ENCODE assay signal across 8 cellular contexts in genomic region chr2:60556998-60557955, GRCh38. TPM values are rescaled to one million over a fixed set of nuclear protein-coding genes. Genes with fewer than 3 reads are reported as not detected.
DNase-seq lines count a peak whose midpoint lies in the region; ATAC-seq lines count a peak whose summit lies in the region.

No MANE protein-coding gene starts in this region.

- H3K9me3 ChIP-seq in mononuclear cell (ENCODE audit: low read depth, low read length): no peaks in the 10 kb centered on the region

- no peaks in the 10 kb centered on the region for H3K9me3 Mint-ChIP-seq in activated T-helper 2 cell treated with anti-CD3 and anti-CD28 coated beads, Interferon-gamma antibody, Interleukin-2, Interleukin-4, amounts not matched to agents 10 μg/mL and 5 μg/mL and 100 μg/mL, durations not matched to agents 14 hours and 24 hours and 36 hours

- intact Hi-C loops in activated T-helper 2 cell treated with anti-CD3 and anti-CD28 coated beads, Interferon-gamma antibody, Interleukin-2, Interleukin-4, amounts not matched to agents 10 μg/mL and 5 μg/mL and 100 μg/mL, durations not matched to agents 14 hours and 24 hours and 36 hours (cut with micrococcal nuclease): loop anchor here (10.0 kb wide), 1 partner anchor 1532 kb away; no protein-coding TSS in a partner anchor

- H3K4me3 Mint-ChIP-seq in activated T-helper 2 cell treated with anti-CD3 and anti-CD28 coated beads, Interferon-gamma antibody, Interleukin-2, Interleukin-4, amounts not matched to agents 10 μg/mL and 5 μg/mL and 100 μg/mL, durations not matched to agents 14 hours and 24 hours and 36 hours (ENCODE audit: low read depth): no peak overlapping the region

- peak overlapping the region; percentile 34 for H3K27ac Mint-ChIP-seq in activated T-helper 2 cell treated with anti-CD3 and anti-CD28 coated beads, Interferon-gamma antibody, Interleukin-2, Interleukin-4, amounts not matched to agents 10 μg/mL and 5 μg/mL and 100 μg/mL, durations not matched to agents 14 hours and 24 hours and 36 hours

- H3K36me3 Mint-ChIP-seq in activated T-helper 2 cell treated with anti-CD3 and anti-CD28 coated beads, Interferon-gamma antibody, Interleukin-2, Interleukin-4, amounts not matched to agents 10 μg/mL and 5 μg/mL and 100 μg/mL, durations not matched to agents 14 hours and 24 hours and 36 hours (ENCODE audit: low read depth): no peaks in the 10 kb centered on the region

- H3K27me3 Mint-ChIP-seq in activated T-helper 2 cell treated with anti-CD3 and anti-CD28 coated beads, Interferon-gamma antibody, Interleukin-2, Interleukin-4, amounts not matched to agents 10 μg/mL and 5 μg/mL and 100 μg/mL, durations not matched to agents 14 hours and 24 hours and 36 hours (ENCODE audit: low read depth): peaks cover 69% of the 10 kb centered on the region

- peak; percentile 19 for DNase-seq in Daoy (ENCODE audit: low read depth)
- no peak for DNase-seq in Jurkat, Clone E6-1 (ENCODE audit: low read depth, low spot score)
- no peak for DNase-seq in activated T-helper 2 cell treated with anti-CD3 and anti-CD28 coated beads, Interferon-gamma antibody, Interleukin-2, Interleukin-4, amounts not matched to agents 10 μg/mL and 5 μg/mL and 100 μg/mL, durations not matched to agents 14 hours and 24 hours and 36 hours (ENCODE audit: low spot score)
- no peak for DNase-seq in ureter (ENCODE audit: low spot score)
- DNase-seq in AG08396 (ENCODE audit: low spot score): no peak

- H3K4me3 ChIP-seq in Jurkat, Clone E6-1 (ENCODE audit: low read length): peak overlapping the region; percentile 87
- H3K4me3 ChIP-seq in mononuclear cell (ENCODE audit: low read length): peak overlapping the region; percentile 35

- H3K4me1 Mint-ChIP-seq in activated T-helper 2 cell treated with anti-CD3 and anti-CD28 coated beads, Interferon-gamma antibody, Interleukin-2, Interleukin-4, amounts not matched to agents 10 μg/mL and 5 μg/mL and 100 μg/mL, durations not matched to agents 14 hours and 24 hours and 36 hours (ENCODE audit: low read depth): peaks cover 19% of the 10 kb centered on the region

- ATAC-seq in GM18861 (IDR thresholded peaks at IDR 0.05; ENCODE audit: unreplicated experiment): no peak
- no peak for ATAC-seq in HG02642 (IDR thresholded peaks at IDR 0.05; ENCODE audit: poor library complexity, unreplicated experiment)

- H3K4me1 ChIP-seq in mononuclear cell (ENCODE audit: insufficient read depth, low read length): peaks cover 54% of the 10 kb centered on the region

- H3K27me3 ChIP-seq in mononuclear cell (ENCODE audit: insufficient read depth, low read length): peaks cover 8% of the 10 kb centered on the region

RNA-seq across cellular contexts. Expression of gene BCL11A, which starts 3.8 kb away (rescaled TPM):
- 4.5 and 7.8 TPM in 2 replicates for total RNA-seq in Daoy (2014; rRNA removed; shearing (Covaris generic))
- polyA plus RNA-seq in Jurkat, Clone E6-1 (2012; ENCODE audit: insufficient read depth, insufficient read length): 21.1 TPM
- 0.21 TPM in 2 replicates for total RNA-seq in activated T-helper 2 cell treated with anti-CD3 and anti-CD28 coated beads, Interferon-gamma antibody, Interleukin-2, Interleukin-4, amounts not matched to agents 10 μg/mL and 5 μg/mL and 100 μg/mL, durations not matched to agents 14 hours and 24 hours and 36 hours
- total RNA-seq in mononuclear cell (11.2 TPM), ureter (31.4 TPM)
